ENCODE assay signal across 15 cellular contexts in the genomic region with DNA sequence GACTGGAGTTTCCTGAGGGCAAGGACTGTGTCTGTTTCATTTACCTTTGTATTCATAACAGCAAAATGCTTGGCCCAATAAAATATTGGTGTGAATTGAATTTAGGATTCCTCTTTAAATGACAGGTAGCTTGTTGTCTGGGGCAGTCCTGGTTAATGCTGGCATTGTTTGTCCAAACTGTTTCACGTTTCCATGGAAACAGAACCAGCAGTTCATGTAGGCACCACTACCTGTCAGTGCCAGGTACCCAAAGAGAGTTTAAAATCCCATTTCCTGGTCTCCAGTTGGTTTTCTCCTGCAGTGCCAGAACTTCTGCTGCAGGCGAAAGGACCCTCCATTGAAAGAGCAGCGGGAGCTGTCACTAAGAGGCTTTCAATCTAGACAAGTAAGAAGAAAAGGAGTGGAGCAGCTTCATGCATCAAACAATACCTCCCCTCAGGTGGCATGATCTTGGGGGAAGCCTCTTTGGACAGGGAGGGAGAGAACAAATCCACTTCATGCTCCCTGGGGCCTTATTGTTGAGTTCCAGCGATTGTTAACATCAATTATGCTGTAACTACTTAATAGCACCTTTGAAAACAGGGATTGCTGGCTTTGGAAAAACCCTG.
DNase-seq lines count a peak whose midpoint lies in the region; TF ChIP-seq lines count a peak whose summit lies in the region.
"Had no signal": no experiment of that assay in that cellular context is flagged by ENCODE, and none has a peak within 500 bp of the region (broad histone marks: within the 10 kb centered on the region; RNA-seq: fewer than 3 reads in every experiment).

No MANE protein-coding gene starts in this region.

- H3K9me3 ChIP-seq in endodermal cell (ENCODE audit: control insufficient read depth, low read length) = no peaks in the 10 kb centered on the region
- H3K9me3 ChIP-seq in hepatocyte (ENCODE audit: low read depth) = no peaks in the 10 kb centered on the region
- H3K9me3 ChIP-seq: HAP-1 had no signal

- no peak overlapping the region for H3K27ac Mint-ChIP-seq in endodermal cell
- H3K27ac Mint-ChIP-seq: CD8-positive, alpha-beta memory T cell had no signal

- H3K36me3 Mint-ChIP-seq in endodermal cell (ENCODE audit: low read depth) = no peaks in the 10 kb centered on the region
- H3K36me3 Mint-ChIP-seq: CD8-positive, alpha-beta memory T cell had no signal

- peak; percentile 64 for DNase-seq in DMS53 (lab: John Stamatoyannopoulos, UW)
- no peak for DNase-seq in DMS53 treated with DMSO at 0.1 percent for 48 hours (lab: John Stamatoyannopoulos, UW; ENCODE audit: unreplicated experiment)
- peak; percentile 99 for DNase-seq in NCI-H146 (lab: John Stamatoyannopoulos, UW)
- peak; percentile 64 for DNase-seq in NCI-H345 (lab: John Stamatoyannopoulos, UW)
- DNase-seq in endodermal cell = no peak
- DNase-seq in DMS 273 (lab: John Stamatoyannopoulos, UW; ENCODE audit: unreplicated experiment) = no peak
- no peak for DNase-seq in HCEC 1CT
- DNase-seq in hepatocyte (ENCODE audit: low spot score) = no peak
- DNase-seq: CD8-positive, alpha-beta memory T cell; DMS153; NCI-H1092 treated with DMSO at 0.1 percent for 48 hours; NCI-H446 treated with DMSO at 0.1 percent for 48 hours; T-helper 2 cell had no signal

- H4K20me1 ChIP-seq in hepatocyte (ENCODE audit: insufficient read depth, poor library complexity, severe bottlenecking) = no peaks in the 10 kb centered on the region

- 75 to 92% methylated on average over 3 to 4 of the region's 4 CpGs for WGBS in endodermal cell (ENCODE audit: insufficient coverage in 1 of 2, insufficient read length in 1 of 2), 2 experiments
- WGBS in hepatocyte (ENCODE audit: low lambda C conversion rate, missing lambda C conversion rate) = 77% methylated on average over 4 of the region's 4 CpGs

- H3K4me3 Mint-ChIP-seq in endodermal cell = no peak overlapping the region
- H3K4me3 Mint-ChIP-seq: CD8-positive, alpha-beta memory T cell had no signal

- H3K4me2 ChIP-seq in hepatocyte = no peak overlapping the region

- peaks cover 3% of the 10 kb centered on the region for H3K4me1 ChIP-seq in endodermal cell (ENCODE audit: control insufficient read depth, insufficient read depth, low read length)
- H3K4me1 ChIP-seq in hepatocyte (ENCODE audit: insufficient read depth) = peaks cover 11% of the 10 kb centered on the region
- H3K4me1 ChIP-seq: HAP-1 had no signal

- H3K27me3 Mint-ChIP-seq in endodermal cell (ENCODE audit: insufficient read depth) = no peaks in the 10 kb centered on the region

- H3K9me2 ChIP-seq in hepatocyte (replicated peaks; ENCODE audit: insufficient read depth) = no peaks in the 10 kb centered on the region

- H3K27me3 ChIP-seq in endodermal cell (ENCODE audit: control insufficient read depth, insufficient read depth, low read length, poor library complexity, severe bottlenecking) (no peaks in the 10 kb centered on the region), hepatocyte (no peaks in the 10 kb centered on the region)

- H3K9ac ChIP-seq in endodermal cell (ENCODE audit: extremely low read depth, low read length, poor library complexity, severe bottlenecking) = no peak overlapping the region

- H3K9me3 Mint-ChIP-seq in endodermal cell = no peaks in the 10 kb centered on the region
- H3K9me3 Mint-ChIP-seq: CD8-positive, alpha-beta memory T cell had no signal

- peaks cover 14% of the 10 kb centered on the region for H3K4me1 Mint-ChIP-seq in endodermal cell
- H3K4me1 Mint-ChIP-seq: CD8-positive, alpha-beta memory T cell had no signal

- no peaks in the 10 kb centered on the region for H3K36me3 ChIP-seq in endodermal cell (ENCODE audit: control insufficient read depth, insufficient read depth, low read length)
- no peaks in the 10 kb centered on the region for H3K36me3 ChIP-seq in hepatocyte (replicated peaks; ENCODE audit: insufficient read depth, low read depth)
- H3K36me3 ChIP-seq: HAP-1 had no signal

- H3K4me3 ChIP-seq in endodermal cell (ENCODE audit: low read length) = no peak overlapping the region
- no peak overlapping the region for H3K4me3 ChIP-seq in hepatocyte
- H3K4me3 ChIP-seq: HAP-1 had no signal

- no peak for TF ChIP-seq CTCF in endodermal cell (conservative IDR thresholded peaks at IDR 0.05)
- TF ChIP-seq CTCF in hepatocyte (IDR thresholded peaks at IDR 0.05; ENCODE audit: poor library complexity) = no peak

- no peak overlapping the region for H2AFZ ChIP-seq in hepatocyte

- H3K79me2 ChIP-seq in hepatocyte = no peaks in the 10 kb centered on the region

- H3K27ac ChIP-seq in endodermal cell (ENCODE audit: low read depth, low read length) (peak overlapping the region; percentile 3), hepatocyte (no peak overlapping the region)
- H3K27ac ChIP-seq: 22Rv1 had no signal

Comparison
In these comparisons a context has a peak if more than half of its experiments do, and no peak if none do; other contexts are left out.
1. DNase-seq: peak in DMS53 (single experiment), NCI-H146 (single experiment) and NCI-H345 (single experiment); none in DMS53 treated with DMSO at 0.1 percent for 48 hours (single experiment), endodermal cell (single experiment), DMS 273 (single experiment), HCEC 1CT (single experiment) and hepatocyte (single experiment).